Comparison of ENCODE assay signal across 1 cellular context in the genomic region with DNA sequence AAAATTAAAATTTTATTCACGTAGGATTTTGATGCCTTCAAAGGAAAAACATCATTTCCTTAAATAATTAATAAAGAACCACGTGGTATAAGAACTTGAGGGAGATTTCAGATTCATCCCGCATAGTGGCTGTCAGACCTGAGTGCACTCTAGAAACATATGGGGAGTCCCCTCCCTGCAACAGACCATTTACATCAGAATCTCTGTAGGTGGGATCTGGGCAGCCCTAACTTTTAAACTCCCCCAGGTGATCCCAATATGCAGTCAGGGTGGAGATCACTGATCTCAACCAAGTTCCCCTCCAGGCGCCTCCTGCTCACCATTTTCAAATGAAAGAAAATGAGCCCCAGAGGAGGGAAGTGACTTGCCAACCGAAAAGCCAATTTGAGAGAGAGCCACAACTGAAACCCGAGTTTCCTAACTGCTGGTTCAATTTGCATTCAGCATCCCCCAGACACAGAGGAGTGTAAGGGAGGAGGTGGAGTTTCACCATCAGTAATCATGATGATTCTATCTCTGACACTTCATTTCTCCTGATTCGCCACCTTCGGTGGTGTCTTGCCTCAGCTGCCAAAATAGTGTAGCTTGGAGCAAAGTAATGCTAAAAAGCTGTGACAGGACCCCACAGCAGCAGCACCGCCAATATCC.
TF ChIP-seq lines count a peak whose summit lies in the region.

No MANE protein-coding gene starts in this region.

TF ChIP-seq in GM23338, 12 proteins besides CTCF, POLR2A, EP300 and RAD21 (continued from another document):
- TF ChIP-seq, protein P1, sequence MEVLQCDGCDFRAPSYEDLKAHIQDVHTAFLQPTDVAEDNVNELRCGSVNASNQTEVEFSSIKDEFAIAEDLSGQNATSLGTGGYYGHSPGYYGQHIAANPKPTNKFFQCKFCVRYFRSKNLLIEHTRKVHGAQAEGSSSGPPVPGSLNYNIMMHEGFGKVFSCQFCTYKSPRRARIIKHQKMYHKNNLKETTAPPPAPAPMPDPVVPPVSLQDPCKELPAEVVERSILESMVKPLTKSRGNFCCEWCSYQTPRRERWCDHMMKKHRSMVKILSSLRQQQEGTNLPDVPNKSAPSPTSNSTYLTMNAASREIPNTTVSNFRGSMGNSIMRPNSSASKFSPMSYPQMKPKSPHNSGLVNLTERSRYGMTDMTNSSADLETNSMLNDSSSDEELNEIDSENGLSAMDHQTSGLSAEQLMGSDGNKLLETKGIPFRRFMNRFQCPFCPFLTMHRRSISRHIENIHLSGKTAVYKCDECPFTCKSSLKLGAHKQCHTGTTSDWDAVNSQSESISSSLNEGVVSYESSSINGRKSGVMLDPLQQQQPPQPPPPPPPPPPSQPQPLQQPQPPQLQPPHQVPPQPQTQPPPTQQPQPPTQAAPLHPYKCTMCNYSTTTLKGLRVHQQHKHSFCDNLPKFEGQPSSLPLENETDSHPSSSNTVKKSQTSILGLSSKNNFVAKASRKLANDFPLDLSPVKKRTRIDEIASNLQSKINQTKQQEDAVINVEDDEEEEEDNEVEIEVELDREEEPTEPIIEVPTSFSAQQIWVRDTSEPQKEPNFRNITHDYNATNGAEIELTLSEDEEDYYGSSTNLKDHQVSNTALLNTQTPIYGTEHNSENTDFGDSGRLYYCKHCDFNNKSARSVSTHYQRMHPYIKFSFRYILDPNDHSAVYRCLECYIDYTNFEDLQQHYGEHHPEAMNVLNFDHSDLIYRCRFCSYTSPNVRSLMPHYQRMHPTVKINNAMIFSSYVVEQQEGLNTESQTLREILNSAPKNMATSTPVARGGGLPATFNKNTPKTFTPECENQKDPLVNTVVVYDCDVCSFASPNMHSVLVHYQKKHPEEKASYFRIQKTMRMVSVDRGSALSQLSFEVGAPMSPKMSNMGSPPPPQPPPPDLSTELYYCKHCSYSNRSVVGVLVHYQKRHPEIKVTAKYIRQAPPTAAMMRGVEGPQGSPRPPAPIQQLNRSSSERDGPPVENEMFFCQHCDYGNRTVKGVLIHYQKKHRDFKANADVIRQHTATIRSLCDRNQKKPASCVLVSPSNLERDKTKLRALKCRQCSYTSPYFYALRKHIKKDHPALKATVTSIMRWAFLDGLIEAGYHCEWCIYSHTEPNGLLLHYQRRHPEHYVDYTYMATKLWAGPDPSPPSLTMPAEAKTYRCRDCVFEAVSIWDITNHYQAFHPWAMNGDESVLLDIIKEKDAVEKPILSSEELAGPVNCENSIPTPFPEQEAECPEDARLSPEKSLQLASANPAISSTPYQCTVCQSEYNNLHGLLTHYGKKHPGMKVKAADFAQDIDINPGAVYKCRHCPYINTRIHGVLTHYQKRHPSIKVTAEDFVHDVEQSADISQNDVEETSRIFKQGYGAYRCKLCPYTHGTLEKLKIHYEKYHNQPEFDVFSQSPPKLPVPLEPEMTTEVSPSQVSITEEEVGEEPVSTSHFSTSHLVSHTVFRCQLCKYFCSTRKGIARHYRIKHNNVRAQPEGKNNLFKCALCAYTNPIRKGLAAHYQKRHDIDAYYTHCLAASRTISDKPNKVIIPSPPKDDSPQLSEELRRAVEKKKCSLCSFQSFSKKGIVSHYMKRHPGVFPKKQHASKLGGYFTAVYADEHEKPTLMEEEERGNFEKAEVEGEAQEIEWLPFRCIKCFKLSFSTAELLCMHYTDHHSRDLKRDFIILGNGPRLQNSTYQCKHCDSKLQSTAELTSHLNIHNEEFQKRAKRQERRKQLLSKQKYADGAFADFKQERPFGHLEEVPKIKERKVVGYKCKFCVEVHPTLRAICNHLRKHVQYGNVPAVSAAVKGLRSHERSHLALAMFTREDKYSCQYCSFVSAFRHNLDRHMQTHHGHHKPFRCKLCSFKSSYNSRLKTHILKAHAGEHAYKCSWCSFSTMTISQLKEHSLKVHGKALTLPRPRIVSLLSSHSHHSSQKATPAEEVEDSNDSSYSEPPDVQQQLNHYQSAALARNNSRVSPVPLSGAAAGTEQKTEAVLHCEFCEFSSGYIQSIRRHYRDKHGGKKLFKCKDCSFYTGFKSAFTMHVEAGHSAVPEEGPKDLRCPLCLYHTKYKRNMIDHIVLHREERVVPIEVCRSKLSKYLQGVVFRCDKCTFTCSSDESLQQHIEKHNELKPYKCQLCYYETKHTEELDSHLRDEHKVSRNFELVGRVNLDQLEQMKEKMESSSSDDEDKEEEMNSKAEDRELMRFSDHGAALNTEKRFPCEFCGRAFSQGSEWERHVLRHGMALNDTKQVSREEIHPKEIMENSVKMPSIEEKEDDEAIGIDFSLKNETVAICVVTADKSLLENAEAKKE (CRISPR knock-in tag; IDR thresholded peaks at IDR 0.05) = 0 out of 2 replicates have a peak, but pooled peaks have one; percentile 9
- no peak for TF ChIP-seq POLR2AphosphoS5 (IDR thresholded peaks at IDR 0.05; ENCODE audit: low read depth)
